Comparison of ENCODE assay signal across 1 cellular context in genomic region chr13:21550918-21551317, GRCh38.
TF ChIP-seq lines count a peak whose summit lies in the region.

No MANE protein-coding gene starts in this region.

TF ChIP-seq in H1, 55 proteins besides CTCF, POLR2A, EP300 and RAD21:
- no peak for TF ChIP-seq KDM4A (IDR thresholded peaks at IDR 0.05; ENCODE audit: low read depth, low read length, severe bottlenecking)
- no peak for TF ChIP-seq HDAC6 (IDR thresholded peaks at IDR 0.05; ENCODE audit: low read depth, low read length)
- no peak for TF ChIP-seq ATF3 (IDR thresholded peaks at IDR 0.05; ENCODE audit: insufficient read depth, low read depth, low read length)
- no peak for TF ChIP-seq SP4 (IDR thresholded peaks at IDR 0.05; ENCODE audit: low read length)
- no peak for TF ChIP-seq CHD7 (IDR thresholded peaks at IDR 0.05; ENCODE audit: insufficient replicate concordance, low read length)
- no peak for TF ChIP-seq RNF2 (IDR thresholded peaks at IDR 0.05; ENCODE audit: borderline replicate concordance, low read depth, low read length, missing control alignments, poor library complexity, severe bottlenecking)
- TF ChIP-seq PHF8 (conservative IDR thresholded peaks at IDR 0.05; ENCODE audit: low read depth, low read length), result no peak
- no peak for TF ChIP-seq FOSL1 (IDR thresholded peaks at IDR 0.05; ENCODE audit: insufficient read depth, low read depth, low read length)
- no peak for TF ChIP-seq BACH1 (IDR thresholded peaks at IDR 0.05; ENCODE audit: low read length)
- no peak for TF ChIP-seq POLR2AphosphoS5 (IDR thresholded peaks at IDR 0.05; ENCODE audit: low read depth, low read length)
- no peak for TF ChIP-seq HDAC2 (IDR thresholded peaks at IDR 0.05; ENCODE audit: borderline replicate concordance in 1 of 2, low read depth in 2 of 2, low read length in 2 of 2)
- TF ChIP-seq KDM1A (IDR thresholded peaks at IDR 0.05; ENCODE audit: borderline replicate concordance, low read length), result no peak
- no peak for TF ChIP-seq SRF (IDR thresholded peaks at IDR 0.05; ENCODE audit: low read depth, low read length)
- no peak for TF ChIP-seq EGR1 (IDR thresholded peaks at IDR 0.05; ENCODE audit: borderline replicate concordance, low read depth, low read length)
- no peak for TF ChIP-seq SIRT6 (IDR thresholded peaks at IDR 0.05; ENCODE audit: low read length)
- TF ChIP-seq CBX5 (IDR thresholded peaks at IDR 0.05; ENCODE audit: low read depth, low read length), result no peak
TF ChIP-seq in H1: peak in this region for 0.
